Comparison of ENCODE assay signal across 25 cellular contexts in the genomic region with DNA sequence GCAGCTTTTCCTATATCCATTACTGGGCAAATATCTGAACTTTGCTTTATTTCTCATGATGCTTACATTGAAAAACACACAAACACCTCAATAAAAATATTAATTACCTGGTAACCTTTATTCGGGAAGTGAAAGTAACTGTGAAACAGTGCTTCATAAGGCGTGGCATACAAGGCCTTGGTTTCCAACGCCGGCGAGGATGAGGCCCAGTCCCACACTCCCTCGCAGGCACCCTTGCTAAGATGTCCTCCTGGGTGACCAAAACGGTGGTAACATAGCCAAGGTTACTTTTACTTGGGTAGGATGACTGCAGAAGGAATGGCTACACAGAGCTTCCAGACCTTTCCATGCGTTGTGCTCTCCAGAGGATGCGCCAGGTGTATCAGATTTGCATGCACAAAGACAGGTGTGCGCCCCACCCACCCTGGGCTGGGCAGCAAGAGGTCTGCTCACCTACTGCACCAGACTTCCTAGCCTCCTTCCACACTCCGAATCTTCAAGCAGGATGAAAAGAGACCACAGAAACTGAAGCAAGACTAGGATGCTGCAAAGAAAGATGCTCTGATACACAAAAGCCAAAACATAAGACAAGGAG. TPM values are rescaled to one million over a fixed set of nuclear protein-coding genes. Genes with fewer than 3 reads are reported as not detected.
DNase-seq lines count a peak whose midpoint lies in the region; ATAC-seq, FAIRE-seq and TF ChIP-seq lines count a peak whose summit lies in the region.
"Had no signal": no experiment of that assay in that cellular context is flagged by ENCODE, and none has a peak within 500 bp of the region (broad histone marks: within the 10 kb centered on the region; RNA-seq: fewer than 3 reads in every experiment).

No MANE protein-coding gene starts in this region.

- no peak overlapping the region for H3K18ac ChIP-seq in H1 (ENCODE audit: extremely low read depth, low read length)

- peaks cover 28% of the 10 kb centered on the region for H3K36me3 Mint-ChIP-seq in activated naive CD4-positive, alpha-beta T cell treated with anti-CD3 and anti-CD28 coated beads, Interleukin-2, amount 10 ng/mL, durations not matched to agents 7 days and 5 days
- H3K36me3 Mint-ChIP-seq in Calu3 (ENCODE audit: insufficient read depth, unreplicated experiment) = peaks cover 71% of the 10 kb centered on the region
- peaks cover 14% of the 10 kb centered on the region in 2 donors for H3K36me3 Mint-ChIP-seq in stimulated activated naive B cell treated with anti-CD40 and anti-IgM and Interleukin-4, amounts not matched to agents 10 μg/mL and 1 μg/mL and 100 μg/mL, for 72 hours

- H3K4me1 ChIP-seq in H1 (replicated peaks in 1 of 4; ENCODE audit: control insufficient read depth in 3 of 4, insufficient read depth in 4 of 4, low read length in 3 of 4) = no peaks in the 10 kb centered on the region
- H3K4me1 ChIP-seq: upper lobe of left lung had no signal

- no peak overlapping the region for H4K5ac ChIP-seq in H1 (ENCODE audit: insufficient read length, low read depth, low read length)

- H2BK12ac ChIP-seq in H1 (ENCODE audit: low read depth, low read length) = no peak overlapping the region

- H3K14ac ChIP-seq in H1 (ENCODE audit: insufficient read length) = no peak overlapping the region

- no peak overlapping the region for H2BK5ac ChIP-seq in H1 (ENCODE audit: low read depth, low read length)

- H3K27ac ChIP-seq in H1 (ENCODE audit: low read depth, low read length) = 0 out of 2 replicates have a peak overlapping the region, but pooled peaks have one; percentile 3
- H3K27ac ChIP-seq: upper lobe of left lung had no signal

- peak overlapping the region; percentile 11 for H3K27ac Mint-ChIP-seq in activated naive CD4-positive, alpha-beta T cell treated with anti-CD3 and anti-CD28 coated beads, Interleukin-2, amount 10 ng/mL, durations not matched to agents 7 days and 5 days
- H3K27ac Mint-ChIP-seq in Calu3 (ENCODE audit: unreplicated experiment) = no peak overlapping the region
- peak overlapping the region; percentile 75 for H3K27ac Mint-ChIP-seq in stimulated activated naive B cell treated with anti-CD40 and anti-IgM and Interleukin-4, amounts not matched to agents 10 μg/mL and 1 μg/mL and 100 μg/mL, for 72 hours
- H3K27ac Mint-ChIP-seq: dendritic cell treated with granulocyte-macrophage colony-stimulating factor and Interleukin-4, amounts not matched to agents 40 ng/mL and 50 ng/mL, for 4 days; nephron progenitor cell had no signal

- DNase-seq in activated naive CD4-positive, alpha-beta T cell treated with anti-CD3 and anti-CD28 coated beads, Interleukin-2, amount 10 ng/mL, durations not matched to agents 7 days and 5 days = no peak
- no peak for DNase-seq in activated naive CD4-positive, alpha-beta T cell (lab: John Stamatoyannopoulos, UW)
- DNase-seq in Calu3 = no peak
- no peak for DNase-seq in H1 (ENCODE audit: low read depth in 1 of 2, low spot score in 2 of 2)
- DNase-seq in stimulated activated naive B cell treated with anti-CD40 and anti-IgM and Interleukin-4, amounts not matched to agents 10 μg/mL and 1 μg/mL and 100 μg/mL, for 72 hours = no peak
- no peak for DNase-seq in COR-L47 (lab: John Stamatoyannopoulos, UW)
- DNase-seq: activated CD4-positive, alpha-beta T cell treated with anti-CD3 and anti-CD28 coated beads, Interleukin-2, amount 50 U/mL, for 1 hour; activated CD8-positive, alpha-beta memory T cell treated with anti-CD3 and anti-CD28 coated beads, Interleukin-2, amount 50 U/mL, for 4 hours; activated gamma-delta T cell; amygdala; GDM1; glutamatergic neuron; mesendoderm; NCI-H1092 treated with DMSO at 0.1 percent for 48 hours; NCI-H1930; NCI-H2227 treated with DMSO at 0.1 percent for 48 hours; NCI-H82; nephron progenitor cell; SHP77; upper lobe of left lung had no signal

- no peak overlapping the region for H3K4ac ChIP-seq in H1 (replicated peaks; ENCODE audit: insufficient read length, low read depth, low read length)

- H2BK20ac ChIP-seq in H1 (ENCODE audit: low read length) = no peak overlapping the region

- no peak overlapping the region for H4K8ac ChIP-seq in H1 (ENCODE audit: extremely low read depth, insufficient read depth, low read length)

- 92% methylated on average over 11 of the region's 11 CpGs; no CpG with 5 or more reads in 1 of the 2 experiments for WGBS in H1 (ENCODE audit: extremely low coverage in 1 of 2, insufficient coverage in 1 of 2, insufficient read length in 1 of 2, insufficient replicate concordance in 2 of 2, low coverage in 1 of 2, low lambda C conversion rate in 2 of 2, missing lambda C conversion rate in 1 of 2), 2 experiments

- no peaks in the 10 kb centered on the region for H4K20me1 ChIP-seq in H1 (replicated peaks in 1 of 2; ENCODE audit: control insufficient read depth in 1 of 2, insufficient read depth in 2 of 2, low read length in 2 of 2)

- no peak overlapping the region for H3K4me3 Mint-ChIP-seq in activated naive CD4-positive, alpha-beta T cell treated with anti-CD3 and anti-CD28 coated beads, Interleukin-2, amount 10 ng/mL, durations not matched to agents 7 days and 5 days
- H3K4me3 Mint-ChIP-seq in Calu3 (ENCODE audit: low read depth, unreplicated experiment) = no peak overlapping the region
- no peak overlapping the region for H3K4me3 Mint-ChIP-seq in stimulated activated naive B cell treated with anti-CD40 and anti-IgM and Interleukin-4, amounts not matched to agents 10 μg/mL and 1 μg/mL and 100 μg/mL, for 72 hours
- H3K4me3 Mint-ChIP-seq: CD14-positive monocyte; dendritic cell treated with granulocyte-macrophage colony-stimulating factor and Interleukin-4, amounts not matched to agents 40 ng/mL and 50 ng/mL, for 4 days; nephron progenitor cell had no signal

- no peaks in the 10 kb centered on the region for H3K79me2 ChIP-seq in H1 (ENCODE audit: control insufficient read depth in 1 of 2, insufficient read depth in 2 of 2, low read length in 2 of 2)

- POLR2A ChIA-PET in H1 (lab: Charles Lee; ENCODE audit: partially characterized antibody) = interaction anchor here (1.6 to 1.7 kb wide), 2 partner anchors 15 to 19 kb away, joined by 4 to 5 read pairs; no protein-coding TSS in a partner anchor

- no peak overlapping the region for H4K91ac ChIP-seq in H1 (replicated peaks; ENCODE audit: insufficient read length, low read length)

- H2AFZ ChIP-seq in H1 (ENCODE audit: low read length) = no peak overlapping the region

- no peaks in the 10 kb centered on the region for H3K27me3 ChIP-seq in H1 (replicated peaks in 1 of 4; ENCODE audit: control insufficient read depth in 3 of 4, extremely low read depth in 1 of 4, insufficient read depth in 3 of 4, low read length in 3 of 4)
- H3K27me3 ChIP-seq: right lobe of liver, upper lobe of left lung had no signal

- H3K9me3 Mint-ChIP-seq in activated naive CD4-positive, alpha-beta T cell treated with anti-CD3 and anti-CD28 coated beads, Interleukin-2, amount 10 ng/mL, durations not matched to agents 7 days and 5 days = no peaks in the 10 kb centered on the region
- no peaks in the 10 kb centered on the region for H3K9me3 Mint-ChIP-seq in Calu3 (ENCODE audit: low read depth, unreplicated experiment)
- H3K9me3 Mint-ChIP-seq in stimulated activated naive B cell treated with anti-CD40 and anti-IgM and Interleukin-4, amounts not matched to agents 10 μg/mL and 1 μg/mL and 100 μg/mL, for 72 hours = no peaks in the 10 kb centered on the region
- H3K9me3 Mint-ChIP-seq: CD14-positive monocyte; dendritic cell treated with granulocyte-macrophage colony-stimulating factor and Interleukin-4, amounts not matched to agents 40 ng/mL and 50 ng/mL, for 4 days had no signal

- no peak overlapping the region for H2BK15ac ChIP-seq in H1 (ENCODE audit: low read length)

- TF ChIP-seq EP300 in H1 (IDR thresholded peaks at IDR 0.05; ENCODE audit: borderline replicate concordance in 1 of 2, low read depth in 2 of 2, low read length in 2 of 2) = no peak

- intact Hi-C loops in Calu3 (cut with micrococcal nuclease; ENCODE audit: unreplicated experiment) = no loop called here

- no peaks in the 10 kb centered on the region for H3K23me2 ChIP-seq in H1 (ENCODE audit: low read depth, low read length)

- H3K36me3 ChIP-seq in H1 (ENCODE audit: control insufficient read depth in 2 of 4, insufficient read depth in 4 of 4, low read length in 3 of 4) = peaks cover 8 to 29% (median 15%) of the 10 kb centered on the region in 4 experiments; a peak in 7 of 8 replicates

- TF ChIP-seq CTCF in Calu3 (IDR thresholded peaks at IDR 0.05; ENCODE audit: unreplicated experiment) = no peak
- no peak for TF ChIP-seq CTCF in H1 (IDR thresholded peaks at IDR 0.05; ENCODE audit: control extremely low read depth in 1 of 3, insufficient read depth in 1 of 3, low read depth in 1 of 3, low read length in 3 of 3)

- no peak overlapping the region for H3K4me2 ChIP-seq in H1 (ENCODE audit: insufficient read depth in 1 of 2, low read depth in 2 of 2, low read length in 2 of 2)

- no peak overlapping the region for H3K9ac ChIP-seq in H1 (replicated peaks in 1 of 4; ENCODE audit: extremely low read depth in 1 of 4, low read depth in 3 of 4, low read length in 3 of 4)

- H3K4me1 Mint-ChIP-seq in activated naive CD4-positive, alpha-beta T cell treated with anti-CD3 and anti-CD28 coated beads, Interleukin-2, amount 10 ng/mL, durations not matched to agents 7 days and 5 days = peaks cover 2% of the 10 kb centered on the region
- H3K4me1 Mint-ChIP-seq in Calu3 (ENCODE audit: low read depth, unreplicated experiment) = peaks cover 7% of the 10 kb centered on the region
- peaks cover 0 to 5% of the 10 kb centered on the region in 2 donors for H3K4me1 Mint-ChIP-seq in stimulated activated naive B cell treated with anti-CD40 and anti-IgM and Interleukin-4, amounts not matched to agents 10 μg/mL and 1 μg/mL and 100 μg/mL, for 72 hours
- H3K4me1 Mint-ChIP-seq: CD14-positive monocyte, nephron progenitor cell had no signal

- H3K4me3 ChIP-seq in H1 (ENCODE audit: extremely low read depth in 1 of 4, insufficient read depth in 2 of 4, low read depth in 3 of 4, low read length in 4 of 4) = no peak overlapping the region
- H3K4me3 ChIP-seq: right lobe of liver, upper lobe of left lung had no signal

- H3K23ac ChIP-seq in H1 (ENCODE audit: insufficient read length) = no peak overlapping the region

- no peak overlapping the region for H3K56ac ChIP-seq in H1 (replicated peaks; ENCODE audit: insufficient read length, low read depth, low read length)

- CTCF ChIA-PET in activated naive CD4-positive, alpha-beta T cell treated with anti-CD3 and anti-CD28 coated beads, Interleukin-2, amount 10 ng/mL, durations not matched to agents 7 days and 5 days (lab: Charles Lee) = no interaction called here
- CTCF ChIA-PET in Calu3 (lab: Charles Lee) (no interaction called here), H1 (lab: Charles Lee; ENCODE audit: partially characterized antibody) (interaction anchor here (1.2 kb wide), 1 partner anchor 13 kb away, joined by 3 read pairs; no protein-coding TSS in a partner anchor)

- H2AK5ac ChIP-seq in H1 (ENCODE audit: low read depth, low read length) = no peak overlapping the region

- TF ChIP-seq POLR2A in H1 (IDR thresholded peaks at IDR 0.05; ENCODE audit: control extremely low read depth in 1 of 2, low read depth in 2 of 2, low read length in 2 of 2) = no peak

- TSS peak; percentile 47 for BruUV-seq in Calu3 (replicated peaks; lab: Mats Ljungman, UMichigan)

- no peak for ATAC-seq in stimulated activated naive B cell treated with anti-CD40 and anti-IgM and Interleukin-4, amounts not matched to agents 10 μg/mL and 1 μg/mL and 100 μg/mL, for 72 hours (replicated peaks)
- no peak for ATAC-seq in HG03159 (IDR thresholded peaks at IDR 0.05; ENCODE audit: unreplicated experiment)
- no peak for ATAC-seq in GM21515 (IDR thresholded peaks at IDR 0.05; ENCODE audit: unreplicated experiment)

- H3K27me3 Mint-ChIP-seq in activated naive CD4-positive, alpha-beta T cell treated with anti-CD3 and anti-CD28 coated beads, Interleukin-2, amount 10 ng/mL, durations not matched to agents 7 days and 5 days = no peaks in the 10 kb centered on the region
- H3K27me3 Mint-ChIP-seq in Calu3 (ENCODE audit: unreplicated experiment) = no peaks in the 10 kb centered on the region
- H3K27me3 Mint-ChIP-seq in stimulated activated naive B cell treated with anti-CD40 and anti-IgM and Interleukin-4, amounts not matched to agents 10 μg/mL and 1 μg/mL and 100 μg/mL, for 72 hours = no peaks in the 10 kb centered on the region
- H3K27me3 Mint-ChIP-seq: dendritic cell treated with granulocyte-macrophage colony-stimulating factor and Interleukin-4, amounts not matched to agents 40 ng/mL and 50 ng/mL, for 4 days had no signal

- peaks cover 4 to 5% of the 10 kb centered on the region in 2 experiments; a peak in 3 of 4 replicates for H3K9me3 ChIP-seq in H1 (ENCODE audit: insufficient read depth in 2 of 2, low read depth in 1 of 2, low read length in 1 of 2)
- H3K9me3 ChIP-seq: right lobe of liver, upper lobe of left lung had no signal

- FAIRE-seq in H1 (lab: Jason Lieb, UNC) = no peak

- no peak for TF ChIP-seq RAD21 in H1 (IDR thresholded peaks at IDR 0.05 in 1 of 2, conservative IDR thresholded peaks at IDR 0.05 in 1 of 2; ENCODE audit: low read depth in 2 of 2, low read length in 2 of 2)

- H2BK120ac ChIP-seq in H1 (replicated peaks; ENCODE audit: low read depth, low read length) = no peak overlapping the region

- no peaks in the 10 kb centered on the region for H3K79me1 ChIP-seq in H1 (ENCODE audit: low read depth, low read length)

RNA-seq across cellular contexts. Expression of gene DAGLB, which starts 13.3 kb away (rescaled TPM):
- 36.8 and 38.1 TPM in 2 replicates for total RNA-seq in Calu3 (2022)
- 22.1 and 27.0 TPM in 2 replicates for total RNA-seq in H1 (2021; fragmentation: NEBNext Ultra II Directional; extraction: Animal tissue kit (Norgen Biotek cat#: 25700))
- 39.6 and 43.3 TPM in 2 replicates for polyA plus RNA-seq in H1 (2011; rRNA removed)
- polyA plus RNA-seq in H1 (2011; cell fraction: cytosol; rRNA removed) = 26.5 TPM
- 48.0 TPM for polyA plus RNA-seq in H1 (2011; cell fraction: nucleus; rRNA removed)
- 22.5 to 29.8 TPM (median 25.0 TPM) in 4 replicates for polyA plus RNA-seq in H1 (2012, experiment 1 of 2)
- polyA plus RNA-seq in H1 (2012, experiment 2 of 2) = 26.1 TPM
- polyA plus RNA-seq in H1 (2013, experiment 1 of 2) = 27.5 TPM
- 25.2 TPM for polyA plus RNA-seq in H1 (2013, experiment 2 of 2)
- polyA minus RNA-seq in H1 (2011; rRNA and poly(A)+ RNA removed) = 70.6 and 75.3 TPM in 2 replicates
- polyA minus RNA-seq in H1 (2011; cell fraction: cytosol; rRNA and poly(A)+ RNA removed) = 28.5 TPM
- polyA minus RNA-seq in H1 (2011; cell fraction: nucleus; rRNA and poly(A)+ RNA removed) = 69.8 TPM

RNA-seq across cellular contexts. Expression of gene KDELR2, which starts 22.9 kb away (rescaled TPM):
- total RNA-seq in Calu3 (2022) = 292 and 301 TPM in 2 replicates
- 75.3 and 82.9 TPM in 2 replicates for total RNA-seq in H1 (2021; fragmentation: NEBNext Ultra II Directional; extraction: Animal tissue kit (Norgen Biotek cat#: 25700))
- polyA plus RNA-seq in H1 (2011; rRNA removed) = 54.1 and 66.8 TPM in 2 replicates
- polyA plus RNA-seq in H1 (2011; cell fraction: cytosol; rRNA removed) = 48.6 TPM
- polyA plus RNA-seq in H1 (2011; cell fraction: nucleus; rRNA removed) = 21.9 TPM
- 45.3 to 54.2 TPM (median 47.7 TPM) in 4 replicates for polyA plus RNA-seq in H1 (2012, experiment 1 of 2)
- 35.5 TPM for polyA plus RNA-seq in H1 (2012, experiment 2 of 2)
- polyA plus RNA-seq in H1 (2013, experiment 1 of 2) = 79.4 TPM
- polyA plus RNA-seq in H1 (2013, experiment 2 of 2) = 94.5 TPM
- polyA minus RNA-seq in H1 (2011; rRNA and poly(A)+ RNA removed) = 57.5 and 65.0 TPM in 2 replicates
- 36.8 TPM for polyA minus RNA-seq in H1 (2011; cell fraction: cytosol; rRNA and poly(A)+ RNA removed)
- 25.1 TPM for polyA minus RNA-seq in H1 (2011; cell fraction: nucleus; rRNA and poly(A)+ RNA removed)
